1 cellular context compared by ENCODE assay signal in the genomic region with DNA sequence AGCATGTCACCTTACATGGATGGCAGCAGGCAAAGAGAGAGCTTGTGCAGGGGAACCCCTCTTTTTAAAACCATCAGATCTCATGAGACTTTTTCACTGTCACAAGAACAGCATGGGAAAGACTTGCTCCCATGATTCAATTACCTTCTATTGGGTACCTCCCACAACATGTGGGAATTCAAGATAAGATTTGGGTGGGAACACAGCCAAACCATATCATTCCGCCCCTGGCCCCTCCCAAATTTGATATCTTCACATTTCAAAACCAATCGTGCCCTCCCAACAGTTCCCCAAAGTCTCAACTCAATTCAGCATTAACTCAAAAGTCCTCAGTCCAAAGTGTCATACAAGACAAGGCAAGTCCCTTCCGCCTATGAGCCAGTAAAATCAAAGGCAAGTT. TPM values are rescaled to one million over a fixed set of nuclear protein-coding genes. Genes with fewer than 3 reads are reported as not detected.
"Had no signal": no experiment of that assay in that cellular context is flagged by ENCODE, and none has a peak within 500 bp of the region (broad histone marks: within the 10 kb centered on the region; RNA-seq: fewer than 3 reads in every experiment).

No MANE protein-coding gene starts in this region.

RNA-seq across cellular contexts. Expression of a gene that starts 58.3 kb away (rescaled TPM):
- total RNA-seq: SJCRH30 had no signal
